ENCODE assay signal across 12 cellular contexts in the genomic region with DNA sequence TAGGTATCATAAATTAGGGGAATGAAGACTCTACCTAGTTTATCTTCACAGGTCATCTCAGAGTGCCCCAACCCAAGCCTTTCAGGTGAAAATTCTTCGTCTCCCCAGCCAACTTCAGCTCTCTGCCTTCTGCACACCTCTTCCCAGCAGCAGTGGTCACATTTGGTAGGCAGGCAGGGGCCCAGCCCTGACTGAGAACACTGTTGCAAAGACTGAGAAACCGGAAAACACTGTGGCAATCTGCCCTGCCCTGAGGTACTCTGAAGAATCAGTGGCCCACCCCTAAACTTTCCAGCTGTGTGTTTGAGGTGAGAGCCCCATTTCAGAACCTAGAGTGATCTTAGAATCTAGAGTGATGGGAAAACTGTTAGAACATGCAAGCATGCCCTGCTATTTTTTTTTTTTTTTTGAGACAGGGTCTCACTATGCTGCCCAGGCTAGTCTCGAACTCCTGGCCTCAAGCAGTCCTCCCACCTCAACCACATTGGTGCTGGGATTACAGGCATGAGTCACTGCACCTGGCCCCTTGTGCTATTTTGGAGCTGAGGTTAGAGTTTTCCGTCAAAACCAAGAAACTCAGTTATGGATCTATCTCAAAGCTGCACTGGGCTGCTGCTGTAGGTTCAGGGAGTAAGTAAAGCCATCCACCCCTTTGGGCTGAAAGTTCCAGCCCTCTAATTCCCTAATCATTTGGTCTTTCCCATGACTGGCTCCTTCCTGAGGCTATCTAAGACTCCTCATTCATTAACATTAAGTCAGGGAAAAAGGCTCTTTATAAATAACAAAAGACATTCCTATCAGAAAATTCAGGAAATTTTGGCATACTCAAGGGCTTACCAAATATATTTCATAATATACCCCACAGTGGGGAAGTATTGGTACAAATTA. TPM values are rescaled to one million over a fixed set of nuclear protein-coding genes. Genes with fewer than 3 reads are reported as not detected.
A peak's percentile ranks its signal among the peaks of the same experiment; 100 is the strongest.
DNase-seq lines count a peak whose midpoint lies in the region; TF ChIP-seq lines count a peak whose summit lies in the region.
"Had no signal": no experiment of that assay in that cellular context is flagged by ENCODE, and none has a peak within 500 bp of the region (broad histone marks: within the 10 kb centered on the region; RNA-seq: fewer than 3 reads in every experiment).

No MANE protein-coding gene starts in this region.

- H3K27me3 ChIP-seq in HL-60 (ENCODE audit: insufficient read depth, poor library complexity, severe bottlenecking) (no peaks in the 10 kb centered on the region), adipocyte (replicated peaks; ENCODE audit: control insufficient read depth, insufficient read depth, low read length) (no peaks in the 10 kb centered on the region)

- peaks cover 26% of the 10 kb centered on the region for H3K4me1 Mint-ChIP-seq in nephron

- peak overlapping the region; percentile 44 for H3K27ac ChIP-seq in HL-60 (replicated peaks)

- peaks cover 15% of the 10 kb centered on the region for H3K36me3 ChIP-seq in adipocyte (ENCODE audit: control insufficient read depth, insufficient read depth, low read length, severe bottlenecking)

- H3K27ac Mint-ChIP-seq in nephron, result peak overlapping the region; percentile 87 to 89 (median 89)

- peak overlapping the region; percentile 58 for H3K9ac ChIP-seq in adipocyte (ENCODE audit: low read length)

- peaks cover 12% of the 10 kb centered on the region for H3K36me3 Mint-ChIP-seq in nephron (ENCODE audit: low read depth)

- H3K9me3 Mint-ChIP-seq in nephron, result no peaks in the 10 kb centered on the region

- peak overlapping the region; percentile 75 to 88 (median 83) for H3K4me3 Mint-ChIP-seq in nephron

- no peaks in the 10 kb centered on the region for H3K9me3 ChIP-seq in adipocyte (ENCODE audit: control insufficient read depth, low read length)

- H3K27me3 Mint-ChIP-seq in nephron (ENCODE audit: low read depth), result no peaks in the 10 kb centered on the region

- TF ChIP-seq CTCF in AG10803 (conservative IDR thresholded peaks at IDR 0.05; ENCODE audit: low read length) (no peak), HL-60 (IDR thresholded peaks at IDR 0.05; ENCODE audit: insufficient read depth, low read length) (no peak), nephron (IDR thresholded peaks at IDR 0.05; ENCODE audit: unreplicated experiment in 3 of 3) (no peak)

- DNase-seq in AG10803 (ENCODE audit: low read depth) (peak; percentile 29), HL-60 (ENCODE audit: low read depth in 1 of 2, low spot score in 1 of 2) (peak in 1 of 2 experiments; percentile 74), adipocyte (ENCODE audit: low read depth) (no peak), ureter (ENCODE audit: low spot score) (no peak), cerebellar cortex (ENCODE audit: low spot score) (no peak), T1000 (lab: John Stamatoyannopoulos, UW) (no peak), MV-4-11 (lab: John Stamatoyannopoulos, UW) (no peak)
- DNase-seq: aorta; stimulated activated CD4-positive, alpha-beta T cell treated with anti-CD3 and anti-CD28 coated beads, Interleukin-12 subunit alpha, Interleukin-12 subunit beta, amount 100 ng/mL, for 4 hours had no signal

- H3K4me3 ChIP-seq in AG10803 (ENCODE audit: low read length) (no peak overlapping the region), HL-60 (replicated peaks; ENCODE audit: insufficient read depth, low read length) (no peak overlapping the region), adipocyte (ENCODE audit: low read length) (peak overlapping the region; percentile 40)
- H3K4me3 ChIP-seq: lung had no signal

- peaks cover 39% of the 10 kb centered on the region for H3K4me1 ChIP-seq in adipocyte (ENCODE audit: control insufficient read depth, insufficient read depth, low read length)

RNA-seq across cellular contexts. Expression of a gene that starts 1.7 kb away (rescaled TPM):
- 304 TPM for total RNA-seq in ureter

RNA-seq across cellular contexts. Expression of a gene that starts 19.4 kb away (rescaled TPM):
- not detected for total RNA-seq in ureter
- total RNA-seq: lung, subcutaneous adipose tissue had no signal
